Comparison of ENCODE assay signal across 9 cellular contexts in the genomic region with DNA sequence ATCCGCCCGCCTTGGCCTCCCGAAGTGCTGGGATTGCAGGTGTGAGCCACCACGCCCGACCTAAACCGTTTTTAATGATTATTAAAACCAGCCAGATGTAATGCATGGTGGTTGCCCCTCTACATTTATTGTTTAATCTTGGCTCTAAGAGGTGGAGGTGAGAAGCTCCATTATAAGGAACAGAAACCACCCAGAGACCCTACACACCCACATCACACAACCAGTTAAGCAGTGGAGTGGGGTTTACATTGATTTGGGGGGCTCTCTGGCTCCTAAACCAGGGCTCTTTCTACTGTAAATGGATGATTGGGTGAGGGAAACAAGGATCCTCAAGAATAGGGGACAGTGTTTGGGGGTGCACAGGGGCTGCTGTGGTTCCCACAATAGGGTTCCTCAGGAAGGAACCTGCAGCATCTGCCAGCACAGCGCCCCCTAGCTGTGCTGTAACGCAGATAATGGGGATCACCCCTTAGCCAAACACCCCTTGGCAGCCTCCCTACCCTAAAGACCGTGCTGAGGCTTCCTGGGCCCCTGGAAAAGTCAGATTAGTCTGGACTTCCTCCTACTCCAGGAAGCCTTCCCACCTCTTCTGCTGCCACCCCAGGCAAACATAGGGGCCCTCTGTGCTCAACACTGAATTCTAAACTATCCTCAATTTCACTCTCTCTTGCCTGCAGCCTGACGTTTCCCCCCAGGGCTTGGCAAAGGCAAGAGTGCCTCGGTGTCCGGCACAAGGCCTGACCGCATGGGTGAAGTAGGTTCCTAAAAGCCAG. TPM values are rescaled to one million over a fixed set of nuclear protein-coding genes. Genes with fewer than 3 reads are reported as not detected.
DNase-seq lines count a peak whose midpoint lies in the region; ATAC-seq, FAIRE-seq and TF ChIP-seq lines count a peak whose summit lies in the region.
"Had no signal": no experiment of that assay in that cellular context is flagged by ENCODE, and none has a peak within 500 bp of the region (broad histone marks: within the 10 kb centered on the region; RNA-seq: fewer than 3 reads in every experiment).

No MANE protein-coding gene starts in this region.

- H3K9ac ChIP-seq in OCI-LY1 (ENCODE audit: low read length), result no peak overlapping the region

- no peaks in the 10 kb centered on the region for H3K27me3 Mint-ChIP-seq in activated T-helper 1 cell treated with anti-CD3 and anti-CD28 coated beads, Interleukin-12 subunit alpha, Interleukin-12 subunit beta, Interleukin-2, Interleukin-4 antibody, amounts not matched to agents 30 ng/mL and 10 ng/mL and 1 ng/mL, durations not matched to agents 14 hours and 24 hours and 36 hours (ENCODE audit: insufficient read depth)

- no peaks in the 10 kb centered on the region for H3K9me3 ChIP-seq in OCI-LY1 (ENCODE audit: low read length)
- H3K9me3 ChIP-seq: SJSA1 had no signal

- intact Hi-C loops in activated T-helper 1 cell treated with anti-CD3 and anti-CD28 coated beads, Interleukin-12 subunit alpha, Interleukin-12 subunit beta, Interleukin-2, Interleukin-4 antibody, amounts not matched to agents 30 ng/mL and 10 ng/mL and 1 ng/mL, durations not matched to agents 14 hours and 24 hours and 36 hours (cut with micrococcal nuclease), result no loop called here
- intact Hi-C loops in lower leg skin (cut with DNase I; ENCODE audit: low total_unique reads), result no loop called here

- peaks cover 16% of the 10 kb centered on the region for H3K4me1 Mint-ChIP-seq in activated T-helper 1 cell treated with anti-CD3 and anti-CD28 coated beads, Interleukin-12 subunit alpha, Interleukin-12 subunit beta, Interleukin-2, Interleukin-4 antibody, amounts not matched to agents 30 ng/mL and 10 ng/mL and 1 ng/mL, durations not matched to agents 14 hours and 24 hours and 36 hours (ENCODE audit: low read depth)

- H3K79me2 ChIP-seq in OCI-LY1 (ENCODE audit: insufficient read depth, low read length), result no peaks in the 10 kb centered on the region

- no peaks in the 10 kb centered on the region for H4K20me1 ChIP-seq in OCI-LY1 (ENCODE audit: insufficient read depth, low read length)

- no peaks in the 10 kb centered on the region for H3F3A ChIP-seq in OCI-LY1 (ENCODE audit: insufficient read depth, low read length)

- FAIRE-seq in frontal cortex (lab: Jason Lieb, UNC), result no peak

- H3K4me3 Mint-ChIP-seq in activated T-helper 1 cell treated with anti-CD3 and anti-CD28 coated beads, Interleukin-12 subunit alpha, Interleukin-12 subunit beta, Interleukin-2, Interleukin-4 antibody, amounts not matched to agents 30 ng/mL and 10 ng/mL and 1 ng/mL, durations not matched to agents 14 hours and 24 hours and 36 hours, result peak overlapping the region; percentile 80

- H3K27ac Mint-ChIP-seq in activated T-helper 1 cell treated with anti-CD3 and anti-CD28 coated beads, Interleukin-12 subunit alpha, Interleukin-12 subunit beta, Interleukin-2, Interleukin-4 antibody, amounts not matched to agents 30 ng/mL and 10 ng/mL and 1 ng/mL, durations not matched to agents 14 hours and 24 hours and 36 hours, result peak overlapping the region; percentile 70

- H3K4me3 ChIP-seq in OCI-LY1 (ENCODE audit: low read depth, low read length, poor library complexity, severe bottlenecking), result no peak overlapping the region
- H3K4me3 ChIP-seq in retinal pigment epithelial cell (ENCODE audit: low read length), result no peak overlapping the region
- no peak overlapping the region for H3K4me3 ChIP-seq in lower leg skin (ENCODE audit: low read depth, poor library complexity, severe bottlenecking)
- H3K4me3 ChIP-seq: SJSA1 had no signal

- DNase-seq in GM03348 (ENCODE audit: low spot score), result peak; percentile 76
- peak; percentile 44 for DNase-seq in activated T-helper 1 cell treated with anti-CD3 and anti-CD28 coated beads, Interleukin-12 subunit alpha, Interleukin-12 subunit beta, Interleukin-2, Interleukin-4 antibody, amounts not matched to agents 30 ng/mL and 10 ng/mL and 1 ng/mL, durations not matched to agents 14 hours and 24 hours and 36 hours (ENCODE audit: low spot score)
- peak; percentile 61 to 63 for DNase-seq in frontal cortex (ENCODE audit: low spot score in 2 of 2)
- no peak for DNase-seq in retinal pigment epithelial cell (ENCODE audit: low read depth)
- no peak for DNase-seq in lower leg skin (ENCODE audit: low spot score in 2 of 2)
- no peak for DNase-seq in DMS153 (lab: John Stamatoyannopoulos, UW)

- H3K4me2 ChIP-seq in OCI-LY1 (ENCODE audit: low read length), result no peak overlapping the region

- peaks cover 7% of the 10 kb centered on the region for H3K36me3 Mint-ChIP-seq in activated T-helper 1 cell treated with anti-CD3 and anti-CD28 coated beads, Interleukin-12 subunit alpha, Interleukin-12 subunit beta, Interleukin-2, Interleukin-4 antibody, amounts not matched to agents 30 ng/mL and 10 ng/mL and 1 ng/mL, durations not matched to agents 14 hours and 24 hours and 36 hours (ENCODE audit: low read depth)

- no peak for TF ChIP-seq POLR2A in lower leg skin (IDR thresholded peaks at IDR 0.05)

- no peaks in the 10 kb centered on the region for H3K9me3 Mint-ChIP-seq in activated T-helper 1 cell treated with anti-CD3 and anti-CD28 coated beads, Interleukin-12 subunit alpha, Interleukin-12 subunit beta, Interleukin-2, Interleukin-4 antibody, amounts not matched to agents 30 ng/mL and 10 ng/mL and 1 ng/mL, durations not matched to agents 14 hours and 24 hours and 36 hours

- WGBS in lower leg skin, 2 donors, result 58 to 59% methylated on average over 13 of the region's 13 CpGs

- ATAC-seq in GM21528 (IDR thresholded peaks at IDR 0.05; ENCODE audit: low FRiP score, unreplicated experiment), result no peak

- no peaks in the 10 kb centered on the region for H3K36me3 ChIP-seq in OCI-LY1 (ENCODE audit: insufficient read depth, low read length)

- no peak overlapping the region for H3K27ac ChIP-seq in OCI-LY1 (ENCODE audit: low read depth, low read length, poor library complexity, severe bottlenecking)
- H3K27ac ChIP-seq: SJSA1 had no signal

- no peaks in the 10 kb centered on the region for H3K4me1 ChIP-seq in OCI-LY1 (ENCODE audit: insufficient read depth, low read length, severe bottlenecking)

- TF ChIP-seq CTCF in OCI-LY1 (IDR thresholded peaks at IDR 0.05; ENCODE audit: low read length) (peak; percentile 72), retinal pigment epithelial cell (conservative IDR thresholded peaks at IDR 0.05; ENCODE audit: low read depth, low read length) (peak; percentile 91), lower leg skin (IDR thresholded peaks at IDR 0.05) (no peak)

- no peak overlapping the region for H2AFZ ChIP-seq in OCI-LY1 (ENCODE audit: low read length)

- H3K27me3 ChIP-seq in OCI-LY1 (ENCODE audit: insufficient read depth, low read length), result no peaks in the 10 kb centered on the region; the same call in 1 of the 2 replicates
- H3K27me3 ChIP-seq: SJSA1 had no signal

- H3K9me2 ChIP-seq in OCI-LY1 (ENCODE audit: low read depth, low read length), result no peaks in the 10 kb centered on the region

RNA-seq across cellular contexts. Expression of a gene that starts 2.4 kb away (rescaled TPM):
- total RNA-seq in activated T-helper 1 cell treated with anti-CD3 and anti-CD28 coated beads, Interleukin-12 subunit alpha, Interleukin-12 subunit beta, Interleukin-2, Interleukin-4 antibody, amounts not matched to agents 30 ng/mL and 10 ng/mL and 1 ng/mL, durations not matched to agents 14 hours and 24 hours and 36 hours, result 18.0 and 20.1 TPM in 2 replicates
- 22.0 TPM for total RNA-seq in frontal cortex
- total RNA-seq in lower leg skin, result 100 to 1,000 TPM; 225 to 336 (median 276) TPM

RNA-seq across cellular contexts. Expression of a gene that starts 2.6 kb away (rescaled TPM):
- 6.9 and 8.2 TPM in 2 replicates for total RNA-seq in activated T-helper 1 cell treated with anti-CD3 and anti-CD28 coated beads, Interleukin-12 subunit alpha, Interleukin-12 subunit beta, Interleukin-2, Interleukin-4 antibody, amounts not matched to agents 30 ng/mL and 10 ng/mL and 1 ng/mL, durations not matched to agents 14 hours and 24 hours and 36 hours
- total RNA-seq in frontal cortex (4.9 TPM), lower leg skin (100 to 1,000 TPM in 1 of 4 donors, 10 to 100 TPM in 3; 47.9 to 114 (median 62.5) TPM)

RNA-seq across cellular contexts. Expression of a gene that starts 29.6 kb away (rescaled TPM):
- total RNA-seq in activated T-helper 1 cell treated with anti-CD3 and anti-CD28 coated beads, Interleukin-12 subunit alpha, Interleukin-12 subunit beta, Interleukin-2, Interleukin-4 antibody, amounts not matched to agents 30 ng/mL and 10 ng/mL and 1 ng/mL, durations not matched to agents 14 hours and 24 hours and 36 hours, result 65.4 and 68.1 TPM in 2 replicates
- 35.1 TPM for total RNA-seq in frontal cortex
- 10 to 100 TPM; 32.4 to 58.0 (median 48.1) TPM for total RNA-seq in lower leg skin

Comparison
In these comparisons a context has a peak if more than half of its experiments do, and no peak if none do; other contexts are left out.
1. DNase-seq: peak in GM03348 (single experiment), activated T-helper 1 cell treated with anti-CD3 and anti-CD28 coated beads, Interleukin-12 subunit alpha, Interleukin-12 subunit beta, Interleukin-2, Interleukin-4 antibody, amounts not matched to agents 30 ng/mL and 10 ng/mL and 1 ng/mL, durations not matched to agents 14 hours and 24 hours and 36 hours (single experiment) and frontal cortex (2 of 2); none in retinal pigment epithelial cell (single experiment), lower leg skin (0 of 2) and DMS153 (single experiment).
2. CTCF ChIP-seq: peak in OCI-LY1 (single experiment) and retinal pigment epithelial cell (single experiment); none in lower leg skin (0 of 3).